In the genomic region with DNA sequence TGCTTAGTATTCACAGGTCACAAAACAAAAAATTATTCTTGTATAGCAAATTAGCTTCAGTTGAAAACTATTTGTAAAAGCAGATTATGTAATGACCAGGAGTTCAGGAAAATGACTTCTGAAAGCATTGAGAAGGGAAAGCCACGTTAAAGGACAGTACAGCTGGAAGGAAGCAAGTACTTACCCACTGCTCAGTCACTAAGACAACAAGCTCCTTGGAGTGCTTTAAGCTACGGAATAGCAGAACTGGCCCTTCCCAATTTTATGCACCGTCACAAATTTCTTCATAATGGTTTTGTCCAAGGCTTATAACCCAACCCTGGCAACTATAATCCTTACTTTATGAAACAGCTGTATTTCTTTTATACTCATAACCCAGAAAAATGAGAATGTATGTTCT, we compare ENCODE assay signal across 9 cellular contexts. TPM values are rescaled to one million over a fixed set of nuclear protein-coding genes. Genes with fewer than 3 reads are reported as not detected.
A peak's percentile ranks its signal among the peaks of the same experiment; 100 is the strongest.
DNase-seq lines count a peak whose midpoint lies in the region; FAIRE-seq and TF ChIP-seq lines count a peak whose summit lies in the region.
"Had no signal": no experiment of that assay in that cellular context is flagged by ENCODE, and none has a peak within 500 bp of the region (broad histone marks: within the 10 kb centered on the region; RNA-seq: fewer than 3 reads in every experiment).

No MANE protein-coding gene starts in this region.

- no peak overlapping the region for H4K8ac ChIP-seq in mesendoderm (ENCODE audit: low read depth, low read length)

- H2BK5ac ChIP-seq in mesendoderm (ENCODE audit: low read length), result no peak overlapping the region

- no peak overlapping the region for H3K23ac ChIP-seq in mesendoderm (ENCODE audit: low read length)

- TF ChIP-seq POLR2A in suprapubic skin (IDR thresholded peaks at IDR 0.05), result no peak
- no peak for TF ChIP-seq POLR2A in lower leg skin (IDR thresholded peaks at IDR 0.05)

- H2AK5ac ChIP-seq in mesendoderm (ENCODE audit: low read length), result no peak overlapping the region

- peaks cover 5% of the 10 kb centered on the region for H3K4me1 ChIP-seq in CD8-positive, alpha-beta memory T cell (ENCODE audit: insufficient read depth, low read length)
- H3K4me1 ChIP-seq in HUES48 (ENCODE audit: control insufficient read depth, insufficient read depth, low read length) (peaks cover 14% of the 10 kb centered on the region; the same call in 1 of the 2 replicates), adipocyte (ENCODE audit: control insufficient read depth, insufficient read depth, low read length) (peaks cover 68% of the 10 kb centered on the region), mucosa of rectum (ENCODE audit: control insufficient read depth in 2 of 2, insufficient read depth in 2 of 2, low read length in 2 of 2) (peaks cover 2 to 7% of the 10 kb centered on the region in 2 donors), mesendoderm (ENCODE audit: control insufficient read depth, low read depth, low read length) (no peaks in the 10 kb centered on the region), suprapubic skin (peaks cover 14% of the 10 kb centered on the region)

- peak overlapping the region in 1 of 8 donors; percentile 13 for H3K27ac Mint-ChIP-seq in CD8-positive, alpha-beta memory T cell

- intact Hi-C loops in lower leg skin (cut with DNase I; ENCODE audit: low total_unique reads), result no loop called here

- H3K36me3 Mint-ChIP-seq in CD8-positive, alpha-beta memory T cell, result peaks cover 0 to 34% (median 14%) of the 10 kb centered on the region in 3 donors

- no peak overlapping the region for H4K5ac ChIP-seq in mesendoderm (ENCODE audit: low read length)

- H3K4me3 Mint-ChIP-seq in CD8-positive, alpha-beta memory T cell, result no peak overlapping the region

- no peak overlapping the region for H3K9ac ChIP-seq in HUES48 (ENCODE audit: low read depth, low read length)
- peak overlapping the region; percentile 84 for H3K9ac ChIP-seq in adipocyte (ENCODE audit: low read length)
- no peak overlapping the region for H3K9ac ChIP-seq in mucosa of rectum (ENCODE audit: low read depth in 1 of 2, low read length in 2 of 2)
- no peak overlapping the region for H3K9ac ChIP-seq in mesendoderm (ENCODE audit: low read length)

- H3K36me3 ChIP-seq in CD8-positive, alpha-beta memory T cell (ENCODE audit: insufficient read depth, low read length), result peaks cover 8% of the 10 kb centered on the region
- H3K36me3 ChIP-seq in HUES48 (ENCODE audit: control insufficient read depth, insufficient read depth, low read length), result peaks cover 45% of the 10 kb centered on the region
- H3K36me3 ChIP-seq in adipocyte (ENCODE audit: control insufficient read depth, insufficient read depth, low read length, severe bottlenecking), result peaks cover 62% of the 10 kb centered on the region
- peaks cover 20 to 33% of the 10 kb centered on the region in 2 donors for H3K36me3 ChIP-seq in mucosa of rectum (ENCODE audit: control insufficient read depth in 2 of 2, insufficient read depth in 2 of 2, low read length in 2 of 2)
- peaks cover 1% of the 10 kb centered on the region for H3K36me3 ChIP-seq in mesendoderm (ENCODE audit: control insufficient read depth, insufficient read depth, low read length)
- peaks cover 32% of the 10 kb centered on the region for H3K36me3 ChIP-seq in suprapubic skin

- H3K79me2 ChIP-seq in mesendoderm (ENCODE audit: control insufficient read depth, insufficient read depth, low read length), result no peaks in the 10 kb centered on the region

- peak overlapping the region; percentile 44 for H3K27ac ChIP-seq in CD8-positive, alpha-beta memory T cell (ENCODE audit: low read depth, low read length)
- H3K27ac ChIP-seq in HUES48 (ENCODE audit: low read depth, low read length) (no peak overlapping the region), mucosa of rectum (ENCODE audit: low read depth in 2 of 2, low read length in 2 of 2) (peak overlapping the region; percentile 17 to 83), mesendoderm (ENCODE audit: low read depth, low read length) (no peak overlapping the region), suprapubic skin (no peak overlapping the region)

- no peak overlapping the region for H3K4me2 ChIP-seq in mesendoderm (ENCODE audit: low read length)

- POLR2A ChIA-PET in CD8-positive, alpha-beta memory T cell (lab: Charles Lee), result interaction anchor here (0.5 to 0.7 kb wide), 3 partner anchors 10 to 13 kb away, joined by 3 read pairs; a partner anchor contains a TSS

- peaks cover 4 to 12% (median 9%) of the 10 kb centered on the region in 3 donors for H3K4me1 Mint-ChIP-seq in CD8-positive, alpha-beta memory T cell

- DNase-seq in CD8-positive, alpha-beta memory T cell, result no peak
- DNase-seq in adipocyte (ENCODE audit: low read depth) (peak; percentile 41), RCC 7860 (ENCODE audit: low spot score) (no peak), mesendoderm (no peak), suprapubic skin (ENCODE audit: low spot score in 2 of 2) (no peak), lower leg skin (ENCODE audit: low spot score in 2 of 2) (no peak)
- DNase-seq: KG1 had no signal

- no peak overlapping the region for H3K56ac ChIP-seq in mesendoderm (ENCODE audit: low read length)

- WGBS in mesendoderm (ENCODE audit: extremely low coverage, insufficient coverage, low lambda C conversion rate), result no CpG with 5 or more reads among the region's 3 CpGs
- 72% methylated on average over 3 of the region's 3 CpGs for WGBS in suprapubic skin
- WGBS in lower leg skin, 2 donors, result 62 to 73% methylated on average over 3 of the region's 3 CpGs

- no peaks in the 10 kb centered on the region for H3K9me3 Mint-ChIP-seq in CD8-positive, alpha-beta memory T cell

- H3K4ac ChIP-seq in mesendoderm (ENCODE audit: low read depth, low read length), result no peak overlapping the region

- no peaks in the 10 kb centered on the region for H3K27me3 ChIP-seq in CD8-positive, alpha-beta memory T cell (ENCODE audit: insufficient read depth, low read length, poor library complexity, severe bottlenecking)
- no peaks in the 10 kb centered on the region for H3K27me3 ChIP-seq in HUES48 (ENCODE audit: control insufficient read depth, insufficient read depth, low read length)
- H3K27me3 ChIP-seq in adipocyte (replicated peaks; ENCODE audit: control insufficient read depth, insufficient read depth, low read length), result no peaks in the 10 kb centered on the region
- H3K27me3 ChIP-seq in mucosa of rectum (ENCODE audit: control insufficient read depth in 2 of 2, insufficient read depth in 2 of 2, low read length in 2 of 2), result no peaks in the 10 kb centered on the region
- H3K27me3 ChIP-seq in mesendoderm (ENCODE audit: insufficient read depth, low read length, poor library complexity), result no peaks in the 10 kb centered on the region
- H3K27me3 ChIP-seq in suprapubic skin, result no peaks in the 10 kb centered on the region

- TF ChIP-seq CTCF in suprapubic skin (IDR thresholded peaks at IDR 0.05), result no peak
- TF ChIP-seq CTCF in lower leg skin (IDR thresholded peaks at IDR 0.05), result no peak

- TF ChIP-seq EP300 in suprapubic skin (IDR thresholded peaks at IDR 0.05), result no peak

- CTCF ChIA-PET in CD8-positive, alpha-beta memory T cell (lab: Charles Lee), result interaction anchor here (0.9 to 2.1 kb wide), 6 partner anchors 12 to 469 kb away, joined by 3 to 5 read pairs (median 4); no protein-coding TSS in a partner anchor

- H2BK15ac ChIP-seq in mesendoderm (replicated peaks; ENCODE audit: low read depth), result no peak overlapping the region

- no peaks in the 10 kb centered on the region for H3K9me3 ChIP-seq in CD8-positive, alpha-beta memory T cell (ENCODE audit: low read length)
- H3K9me3 ChIP-seq in HUES48 (ENCODE audit: control insufficient read depth, insufficient read depth, low read length), result no peaks in the 10 kb centered on the region
- H3K9me3 ChIP-seq in adipocyte (ENCODE audit: control insufficient read depth, low read length), result no peaks in the 10 kb centered on the region
- H3K9me3 ChIP-seq in mucosa of rectum (ENCODE audit: control insufficient read depth in 2 of 2, low read length in 2 of 2), result no peaks in the 10 kb centered on the region
- no peaks in the 10 kb centered on the region for H3K9me3 ChIP-seq in suprapubic skin

- H3K79me1 ChIP-seq in mesendoderm (ENCODE audit: low read length), result no peaks in the 10 kb centered on the region

- no peak overlapping the region for H3K18ac ChIP-seq in mesendoderm (ENCODE audit: low read length)

- FAIRE-seq in RCC 7860 (lab: Jason Lieb, UNC), result no peak

- H2BK120ac ChIP-seq in mesendoderm (ENCODE audit: low read depth, low read length), result no peak overlapping the region

- H3K4me3 ChIP-seq in CD8-positive, alpha-beta memory T cell (ENCODE audit: low read length), result no peak overlapping the region
- peak overlapping the region; percentile 3; the same call in 1 of the 2 replicates for H3K4me3 ChIP-seq in HUES48 (ENCODE audit: low read depth, low read length)
- peak overlapping the region; percentile 78 for H3K4me3 ChIP-seq in adipocyte (ENCODE audit: low read length)
- peak overlapping the region; percentile 43 to 84 for H3K4me3 ChIP-seq in mucosa of rectum (ENCODE audit: low read length in 2 of 2)
- H3K4me3 ChIP-seq in mesendoderm (ENCODE audit: low read length), result no peak overlapping the region
- no peak overlapping the region for H3K4me3 ChIP-seq in suprapubic skin
- no peak overlapping the region for H3K4me3 ChIP-seq in lower leg skin (ENCODE audit: low read depth, poor library complexity, severe bottlenecking)

- no peaks in the 10 kb centered on the region for H3K27me3 Mint-ChIP-seq in CD8-positive, alpha-beta memory T cell

RNA-seq across cellular contexts. Expression of a gene that starts 13.0 kb away (rescaled TPM):
- total RNA-seq in CD8-positive, alpha-beta memory T cell, result 1 to 10 TPM; 7.0 to 8.5 TPM
- 4.8 TPM for polyA plus RNA-seq in CD8-positive, alpha-beta memory T cell
- 13.0 TPM for polyA plus RNA-seq in mesendoderm (2013, experiment 1 of 2)
- polyA plus RNA-seq in mesendoderm (2013, experiment 2 of 2), result 13.9 TPM
- total RNA-seq in suprapubic skin (1 to 10 TPM; 5.2 to 9.3 (median 6.5) TPM), lower leg skin (1 to 10 TPM; 7.1 to 8.7 (median 8.0) TPM)

RNA-seq across cellular contexts. Expression of a gene that starts 54.0 kb away (rescaled TPM):
- total RNA-seq in CD8-positive, alpha-beta memory T cell, result 100 to 1,000 TPM; 130 to 139 TPM
- polyA plus RNA-seq in CD8-positive, alpha-beta memory T cell, result 49.6 TPM
- polyA plus RNA-seq in mesendoderm (2013, experiment 1 of 2), result 212 TPM
- 208 TPM for polyA plus RNA-seq in mesendoderm (2013, experiment 2 of 2)
- total RNA-seq in suprapubic skin (10 to 100 TPM; 62.6 to 92.9 (median 77.5) TPM), lower leg skin (10 to 100 TPM; 48.8 to 88.8 (median 57.4) TPM)

Comparison
In these comparisons a context has a peak if more than half of its experiments do, and no peak if none do; other contexts are left out.
1. H3K27ac ChIP-seq: peak in CD8-positive, alpha-beta memory T cell (single experiment) and mucosa of rectum (2 of 2); none in HUES48 (single experiment), mesendoderm (single experiment) and suprapubic skin (single experiment).
2. H3K4me3 ChIP-seq: peak in HUES48 (single experiment), adipocyte (single experiment) and mucosa of rectum (2 of 2); none in CD8-positive, alpha-beta memory T cell (single experiment), mesendoderm (single experiment), suprapubic skin (single experiment) and lower leg skin (single experiment).